Comparison of ENCODE assay signal across 23 cellular contexts in the genomic region with DNA sequence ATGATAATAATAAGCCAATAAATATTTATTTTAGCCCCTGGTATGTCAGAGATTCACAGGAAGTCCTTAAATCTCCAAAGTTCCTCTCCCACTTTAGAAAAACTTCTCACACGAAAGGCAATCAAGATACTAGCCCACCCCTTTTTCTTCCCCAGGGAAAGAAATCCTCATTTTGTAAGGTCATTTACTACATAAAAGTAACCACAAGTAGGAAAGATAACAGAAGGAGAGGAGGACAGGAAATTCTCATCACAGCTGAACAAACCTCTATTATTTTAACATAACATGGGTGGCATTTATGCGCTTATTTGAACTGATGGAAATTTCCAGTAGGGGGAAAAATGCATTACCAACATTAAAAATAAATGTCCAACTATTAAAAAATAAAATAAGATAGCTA. TPM values are rescaled to one million over a fixed set of nuclear protein-coding genes. Genes with fewer than 3 reads are reported as not detected.
DNase-seq lines count a peak whose midpoint lies in the region; ATAC-seq and TF ChIP-seq lines count a peak whose summit lies in the region.
"Had no signal": no experiment of that assay in that cellular context is flagged by ENCODE, and none has a peak within 500 bp of the region (broad histone marks: within the 10 kb centered on the region; RNA-seq: fewer than 3 reads in every experiment).

No MANE protein-coding gene starts in this region.

- no peaks in the 10 kb centered on the region for H3K9me3 Mint-ChIP-seq in activated CD4-positive, alpha-beta T cell treated with anti-CD3 and anti-CD28 coated beads, Interleukin-2, amount 10 ng/mL, durations not matched to agents 24 days and 14 days
- no peaks in the 10 kb centered on the region for H3K9me3 Mint-ChIP-seq in activated CD4-positive, alpha-beta T cell treated with anti-CD3 and anti-CD28 coated beads, Interleukin-2, amount 10 ng/mL, durations not matched to agents 7 days and 5 days
- H3K9me3 Mint-ChIP-seq: stimulated activated naive CD8-positive, alpha-beta T cell treated with anti-CD3 and anti-CD28 coated beads, Interleukin-15, amount 100 ng/mL, for 72 hours had no signal

- H3K4me3 Mint-ChIP-seq in activated CD4-positive, alpha-beta T cell treated with anti-CD3 and anti-CD28 coated beads, Interleukin-2, amount 10 ng/mL, durations not matched to agents 24 days and 14 days = peak overlapping the region; percentile 39
- no peak overlapping the region for H3K4me3 Mint-ChIP-seq in activated CD4-positive, alpha-beta T cell treated with anti-CD3 and anti-CD28 coated beads, Interleukin-2, amount 10 ng/mL, durations not matched to agents 7 days and 5 days
- H3K4me3 Mint-ChIP-seq: CD14-positive monocyte had no signal

- no peaks in the 10 kb centered on the region for H4K20me1 ChIP-seq in PC-3 (ENCODE audit: low read length)

- intact Hi-C loops in activated CD4-positive, alpha-beta T cell treated with anti-CD3 and anti-CD28 coated beads, Interleukin-2, amount 10 ng/mL, durations not matched to agents 24 days and 14 days (cut with micrococcal nuclease) = no loop called here
- intact Hi-C loops in PC-3 (cut with micrococcal nuclease) = no loop called here
- intact Hi-C loops in tibial artery (cut with DNase I; ENCODE audit: low total_unique reads) = no loop called here

- no TSS peak for BruUV-seq in PC-3 (replicated peaks; lab: Mats Ljungman, UMichigan)

- H3K9ac ChIP-seq in skeletal muscle satellite cell (ENCODE audit: low read depth, low read length) (no peak overlapping the region), PC-3 (ENCODE audit: low read length) (no peak overlapping the region)

- H3K4me2 ChIP-seq in skeletal muscle satellite cell (ENCODE audit: low read length) (peak overlapping the region; percentile 31), PC-3 (ENCODE audit: low read length) (no peak overlapping the region)
- H3K4me2 ChIP-seq: A549 had no signal

- H3K9me3 ChIP-seq in skeletal muscle satellite cell (replicated peaks; ENCODE audit: low read length) = no peaks in the 10 kb centered on the region
- no peaks in the 10 kb centered on the region for H3K9me3 ChIP-seq in PC-3 (ENCODE audit: low read length)
- H3K9me3 ChIP-seq in tibial artery = no peaks in the 10 kb centered on the region
- H3K9me3 ChIP-seq: A549, HAP-1, pancreas, SJCRH30, upper lobe of left lung had no signal

- peaks cover 23% of the 10 kb centered on the region for H3K4me1 Mint-ChIP-seq in activated CD4-positive, alpha-beta T cell treated with anti-CD3 and anti-CD28 coated beads, Interleukin-2, amount 10 ng/mL, durations not matched to agents 24 days and 14 days
- H3K4me1 Mint-ChIP-seq in activated CD4-positive, alpha-beta T cell treated with anti-CD3 and anti-CD28 coated beads, Interleukin-2, amount 10 ng/mL, durations not matched to agents 7 days and 5 days = peaks cover 30% of the 10 kb centered on the region

- peak overlapping the region; percentile 84 for H3K27ac Mint-ChIP-seq in activated CD4-positive, alpha-beta T cell treated with anti-CD3 and anti-CD28 coated beads, Interleukin-2, amount 10 ng/mL, durations not matched to agents 24 days and 14 days
- no peak overlapping the region for H3K27ac Mint-ChIP-seq in activated CD4-positive, alpha-beta T cell treated with anti-CD3 and anti-CD28 coated beads, Interleukin-2, amount 10 ng/mL, durations not matched to agents 7 days and 5 days

- no peaks in the 10 kb centered on the region for H3K9me2 ChIP-seq in PC-3 (replicated peaks; ENCODE audit: low read length)

- ATAC-seq in PC-3 = no peak
- ATAC-seq in GM21360 (IDR thresholded peaks at IDR 0.05; ENCODE audit: unreplicated experiment) = no peak
- ATAC-seq: A549; foreskin keratinocyte; pancreas; stimulated activated naive CD8-positive, alpha-beta T cell treated with anti-CD3 and anti-CD28 coated beads, Interleukin-15, amount 100 ng/mL, for 72 hours had no signal

- POLR2A ChIA-PET in activated CD4-positive, alpha-beta T cell treated with anti-CD3 and anti-CD28 coated beads, Interleukin-2, amount 10 ng/mL, durations not matched to agents 7 days and 5 days (lab: Charles Lee) = interaction anchor here (0.5 kb wide), 1 partner anchor 112 kb away, joined by 5 read pairs; no protein-coding TSS in a partner anchor
- POLR2A ChIA-PET in PC-3 (lab: Charles Lee; ENCODE audit: unreplicated experiment) = no interaction called here

- no peak for DNase-seq in activated CD4-positive, alpha-beta T cell treated with anti-CD3 and anti-CD28 coated beads, Interleukin-2, amount 10 ng/mL, durations not matched to agents 24 days and 14 days
- DNase-seq in activated CD4-positive, alpha-beta T cell treated with anti-CD3 and anti-CD28 coated beads, Interleukin-2, amount 10 ng/mL, durations not matched to agents 7 days and 5 days = no peak
- DNase-seq in SK-MEL-5 (ENCODE audit: low read depth, low spot score) (peak; percentile 75), dermis microvascular lymphatic vessel endothelial cell (ENCODE audit: low read depth in 2 of 2) (peak; percentile 78 to 87), PC-3 (no peak), tibial artery (no peak)
- DNase-seq: cerebellar nuclear complex; DMS153; foreskin keratinocyte; hypothalamus; NCI-H1436; stimulated activated CD4-positive, alpha-beta T cell treated with anti-CD3 and anti-CD28 coated beads, Interleukin-2, amount 100 ng/mL, for 48 hours; stimulated activated naive CD8-positive, alpha-beta T cell treated with anti-CD3 and anti-CD28 coated beads, Interleukin-15, amount 100 ng/mL, for 72 hours; T1000; upper lobe of left lung had no signal

- H3K36me3 Mint-ChIP-seq in activated CD4-positive, alpha-beta T cell treated with anti-CD3 and anti-CD28 coated beads, Interleukin-2, amount 10 ng/mL, durations not matched to agents 24 days and 14 days (ENCODE audit: low read depth) = peaks cover 16% of the 10 kb centered on the region
- H3K36me3 Mint-ChIP-seq in activated CD4-positive, alpha-beta T cell treated with anti-CD3 and anti-CD28 coated beads, Interleukin-2, amount 10 ng/mL, durations not matched to agents 7 days and 5 days (ENCODE audit: low read depth) = peaks cover 6% of the 10 kb centered on the region

- CTCF ChIA-PET in activated CD4-positive, alpha-beta T cell treated with anti-CD3 and anti-CD28 coated beads, Interleukin-2, amount 10 ng/mL, durations not matched to agents 7 days and 5 days (lab: Charles Lee) = interaction anchor here (1.8 kb wide), 1 partner anchor 16 kb away, joined by 3 read pairs; no protein-coding TSS in a partner anchor
- CTCF ChIA-PET in PC-3 (lab: Charles Lee) = no interaction called here

- H2AFZ ChIP-seq in PC-3 (ENCODE audit: low read length) = no peak overlapping the region

- H3F3A ChIP-seq in PC-3 (ENCODE audit: low read length, unreplicated experiment) = no peaks in the 10 kb centered on the region

- no peaks in the 10 kb centered on the region for H3K27me3 Mint-ChIP-seq in activated CD4-positive, alpha-beta T cell treated with anti-CD3 and anti-CD28 coated beads, Interleukin-2, amount 10 ng/mL, durations not matched to agents 24 days and 14 days
- no peaks in the 10 kb centered on the region for H3K27me3 Mint-ChIP-seq in activated CD4-positive, alpha-beta T cell treated with anti-CD3 and anti-CD28 coated beads, Interleukin-2, amount 10 ng/mL, durations not matched to agents 7 days and 5 days
- H3K27me3 Mint-ChIP-seq: stimulated activated naive CD8-positive, alpha-beta T cell treated with anti-CD3 and anti-CD28 coated beads, Interleukin-15, amount 100 ng/mL, for 72 hours had no signal

- H3K27ac ChIP-seq in PC-3 (ENCODE audit: low read length) (no peak overlapping the region), tibial artery (no peak overlapping the region)
- H3K27ac ChIP-seq: A549, foreskin keratinocyte, pancreas, SJCRH30 had no signal

- TF ChIP-seq CTCF in PC-3 (conservative IDR thresholded peaks at IDR 0.05; ENCODE audit: low read depth, low read length) (no peak), tibial artery (IDR thresholded peaks at IDR 0.05) (no peak)

- in situ Hi-C loops in SK-MEL-5 (cut with HindIII; ENCODE audit: low pct_unique_long_range_greater_than_20kb, low sequenced_read_pairs) = no loop called here

- no peaks in the 10 kb centered on the region for H3K27me3 ChIP-seq in skeletal muscle satellite cell (ENCODE audit: control insufficient read depth, insufficient read depth, low read length)
- no peaks in the 10 kb centered on the region for H3K27me3 ChIP-seq in PC-3 (ENCODE audit: low read length)
- H3K27me3 ChIP-seq in tibial artery = no peaks in the 10 kb centered on the region
- H3K27me3 ChIP-seq: foreskin keratinocyte, pancreas, SJCRH30, upper lobe of left lung had no signal

- H3K36me3 ChIP-seq in skeletal muscle satellite cell (ENCODE audit: insufficient read depth, low read length) (no peaks in the 10 kb centered on the region), PC-3 (ENCODE audit: low read depth, low read length) (0 out of 2 replicates have a peak, but pooled peaks cover 2% of the 10 kb centered on the region), tibial artery (no peaks in the 10 kb centered on the region)
- H3K36me3 ChIP-seq: HAP-1, pancreas, upper lobe of left lung had no signal

- H3K4me1 ChIP-seq in skeletal muscle satellite cell (ENCODE audit: control insufficient read depth, insufficient read depth, low read length) = peaks cover 20% of the 10 kb centered on the region
- H3K4me1 ChIP-seq in PC-3 (ENCODE audit: insufficient read depth, low read length) = no peaks in the 10 kb centered on the region
- H3K4me1 ChIP-seq in tibial artery = peaks cover 0 to 18% (median 10%) of the 10 kb centered on the region in 4 donors
- H3K4me1 ChIP-seq: foreskin keratinocyte had no signal

- H3K4me3 ChIP-seq in skeletal muscle satellite cell (ENCODE audit: low read length) (no peak overlapping the region), PC-3 (ENCODE audit: low read length) (no peak overlapping the region), tibial artery (no peak overlapping the region)
- H3K4me3 ChIP-seq: A549, HAP-1, lung, pancreas, SJCRH30, upper lobe of left lung had no signal

- H3K79me2 ChIP-seq in PC-3 (ENCODE audit: low read length) = peaks cover 64% of the 10 kb centered on the region

RNA-seq across cellular contexts. Expression of gene FAM222B, which starts 3.4 kb away (rescaled TPM):
- 22.4 and 24.0 TPM in 2 replicates for total RNA-seq in activated CD4-positive, alpha-beta T cell treated with anti-CD3 and anti-CD28 coated beads, Interleukin-2, amount 10 ng/mL, durations not matched to agents 24 days and 14 days
- total RNA-seq in activated CD4-positive, alpha-beta T cell treated with anti-CD3 and anti-CD28 coated beads, Interleukin-2, amount 10 ng/mL, durations not matched to agents 7 days and 5 days = 10 to 100 TPM; 15.7 to 17.9 TPM
- 11.3 and 14.7 TPM in 2 replicates for total RNA-seq in SK-MEL-5 (2014; rRNA removed; shearing (Covaris generic))
- 46.7 and 54.7 TPM in 2 replicates for polyA plus RNA-seq in SK-MEL-5 (2015; cell fraction: cytosol; rRNA removed)
- 8.0 and 11.5 TPM in 2 replicates for polyA plus RNA-seq in SK-MEL-5 (2015; cell fraction: nucleus; rRNA removed)
- total RNA-seq in dermis microvascular lymphatic vessel endothelial cell (4.9 and 10.7 TPM in 2 replicates), PC-3 (2014; rRNA removed) (4.8 and 6.5 TPM in 2 replicates)
- 5.2 and 7.9 TPM in 2 replicates for total RNA-seq in skeletal muscle satellite cell (2012; rRNA removed)

RNA-seq across cellular contexts. Expression of gene ERAL1, which starts 15.6 kb away (rescaled TPM):
- 56.8 and 61.2 TPM in 2 replicates for total RNA-seq in activated CD4-positive, alpha-beta T cell treated with anti-CD3 and anti-CD28 coated beads, Interleukin-2, amount 10 ng/mL, durations not matched to agents 24 days and 14 days
- 10 to 100 TPM; 40.8 to 42.9 TPM for total RNA-seq in activated CD4-positive, alpha-beta T cell treated with anti-CD3 and anti-CD28 coated beads, Interleukin-2, amount 10 ng/mL, durations not matched to agents 7 days and 5 days
- 23.8 and 35.7 TPM in 2 replicates for total RNA-seq in SK-MEL-5 (2014; rRNA removed; shearing (Covaris generic))
- polyA plus RNA-seq in SK-MEL-5 (2015; cell fraction: cytosol; rRNA removed) = 84.5 and 105 TPM in 2 replicates
- 138 and 139 TPM in 2 replicates for polyA plus RNA-seq in SK-MEL-5 (2015; cell fraction: nucleus; rRNA removed)
- total RNA-seq in dermis microvascular lymphatic vessel endothelial cell = 27.6 and 36.8 TPM in 2 replicates
- total RNA-seq in skeletal muscle satellite cell (2012; rRNA removed) = 29.7 and 38.2 TPM in 2 replicates
- 25.8 and 30.5 TPM in 2 replicates for total RNA-seq in PC-3 (2014; rRNA removed)

RNA-seq across cellular contexts. Expression of gene FLOT2, which starts 58.3 kb away (rescaled TPM):
- total RNA-seq in activated CD4-positive, alpha-beta T cell treated with anti-CD3 and anti-CD28 coated beads, Interleukin-2, amount 10 ng/mL, durations not matched to agents 24 days and 14 days = 109 and 111 TPM in 2 replicates
- total RNA-seq in activated CD4-positive, alpha-beta T cell treated with anti-CD3 and anti-CD28 coated beads, Interleukin-2, amount 10 ng/mL, durations not matched to agents 7 days and 5 days = 100 to 1,000 TPM; 200 to 212 TPM
- total RNA-seq in SK-MEL-5 (2014; rRNA removed; shearing (Covaris generic)) = 12.6 and 12.8 TPM in 2 replicates
- 44.0 and 47.3 TPM in 2 replicates for polyA plus RNA-seq in SK-MEL-5 (2015; cell fraction: cytosol; rRNA removed)
- 30.0 and 36.2 TPM in 2 replicates for polyA plus RNA-seq in SK-MEL-5 (2015; cell fraction: nucleus; rRNA removed)
- total RNA-seq in dermis microvascular lymphatic vessel endothelial cell (89.9 and 119 TPM in 2 replicates), PC-3 (2014; rRNA removed) (23.1 and 34.7 TPM in 2 replicates)
- 31.9 and 32.5 TPM in 2 replicates for total RNA-seq in skeletal muscle satellite cell (2012; rRNA removed)

Comparison
In these comparisons a context has a peak if more than half of its experiments do, and no peak if none do; other contexts are left out.
1. DNase-seq: peak in SK-MEL-5 (single experiment) and dermis microvascular lymphatic vessel endothelial cell (2 of 2); none in activated CD4-positive, alpha-beta T cell treated with anti-CD3 and anti-CD28 coated beads, Interleukin-2, amount 10 ng/mL, durations not matched to agents 24 days and 14 days (single experiment), activated CD4-positive, alpha-beta T cell treated with anti-CD3 and anti-CD28 coated beads, Interleukin-2, amount 10 ng/mL, durations not matched to agents 7 days and 5 days (single experiment), PC-3 (single experiment) and tibial artery (0 of 2).